In the genomic region with DNA sequence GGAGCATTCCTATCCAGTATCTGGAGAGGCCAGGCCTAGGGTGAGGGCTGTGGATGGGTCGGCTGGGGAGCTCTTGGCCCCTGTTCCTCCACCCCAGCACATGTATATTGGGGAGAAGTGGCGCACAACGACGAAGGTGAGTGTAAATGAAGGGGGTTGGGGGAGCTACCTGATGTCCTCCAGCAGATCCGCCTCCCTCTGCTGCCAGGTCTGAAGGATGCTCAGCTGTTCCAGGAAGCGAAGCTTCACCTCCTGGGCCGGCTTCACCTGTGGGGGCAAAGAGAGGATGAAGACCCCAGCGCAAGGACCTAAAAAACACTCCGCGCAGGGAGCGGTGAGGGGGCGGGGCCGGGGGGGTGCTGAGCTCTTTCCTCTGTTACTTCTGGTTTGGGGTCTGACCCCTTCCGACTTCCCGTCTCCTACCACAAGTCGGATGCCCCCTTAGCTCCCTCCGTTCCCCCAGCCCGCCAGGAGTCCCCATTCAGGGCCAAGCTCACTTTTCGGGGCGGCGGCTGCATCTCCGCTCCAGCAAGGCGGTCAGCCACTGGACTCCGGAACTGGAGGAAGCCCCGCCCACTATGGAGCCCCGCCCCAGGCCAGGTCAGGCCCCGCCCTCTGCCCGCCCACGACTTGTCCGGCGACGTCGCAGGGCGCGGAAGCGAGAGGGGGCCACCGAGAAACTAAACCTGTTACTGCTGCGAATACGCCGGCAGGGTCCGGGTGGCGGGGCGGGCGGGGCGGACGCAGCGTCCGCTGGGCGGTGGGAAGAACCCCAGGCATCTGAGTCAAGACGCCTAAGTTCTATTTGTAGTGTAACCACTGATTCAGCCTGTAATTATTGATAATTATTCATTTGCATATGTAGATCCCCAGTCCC, we compare ENCODE assay signal across 8 cellular contexts. TPM values are rescaled to one million over a fixed set of nuclear protein-coding genes. Genes with fewer than 3 reads are reported as not detected.
DNase-seq lines count a peak whose midpoint lies in the region; ATAC-seq and TF ChIP-seq lines count a peak whose summit lies in the region.

A gene (minus strand): TSS at position 568 of the 877 bp plus-strand sequence. CDS start 50 bp downstream, at position 518.

- POLR2A ChIA-PET in Panc1 (lab: Charles Lee), result interaction anchor here (0.5 kb wide), 1 partner anchor 219 kb away, joined by 3 read pairs; no protein-coding TSS in a partner anchor

- ATAC-seq in HG03439 (IDR thresholded peaks at IDR 0.05; ENCODE audit: unreplicated experiment) (peak; percentile 91), Panc1 (peak; percentile 97)

- H3K36me3 ChIP-seq in Panc1 (ENCODE audit: control insufficient read depth, insufficient read depth, low read length), result no peaks in the 10 kb centered on the region

- TF ChIP-seq CTCF in C4-2B (conservative IDR thresholded peaks at IDR 0.05) (no peak), Panc1 (IDR thresholded peaks at IDR 0.05) (no peak), neural crest cell (conservative IDR thresholded peaks at IDR 0.05) (no peak)

- in situ Hi-C loops in Panc1 (cut with HindIII; ENCODE audit: low pct_unique_long_range_greater_than_20kb, low sequenced_read_pairs), result no loop called here

- H3K9me3 Mint-ChIP-seq in activated T-helper 2 cell treated with anti-CD3 and anti-CD28 coated beads, Interferon-gamma antibody, Interleukin-2, Interleukin-4, amounts not matched to agents 10 μg/mL and 5 μg/mL and 100 μg/mL, durations not matched to agents 14 hours and 24 hours and 36 hours, result no peaks in the 10 kb centered on the region
- no peaks in the 10 kb centered on the region for H3K9me3 Mint-ChIP-seq in neural crest cell
- no peaks in the 10 kb centered on the region for H3K9me3 Mint-ChIP-seq in stimulated activated naive CD8-positive, alpha-beta T cell treated with anti-CD3 and anti-CD28 coated beads, Interleukin-15, Interleukin-2, amounts not matched to agents 100 ng/mL and 50 ng/mL, for 24 hours

- intact Hi-C loops in Panc1 (cut with micrococcal nuclease; ENCODE audit: unreplicated experiment), result no loop called here
- intact Hi-C loops in activated T-helper 2 cell treated with anti-CD3 and anti-CD28 coated beads, Interferon-gamma antibody, Interleukin-2, Interleukin-4, amounts not matched to agents 10 μg/mL and 5 μg/mL and 100 μg/mL, durations not matched to agents 14 hours and 24 hours and 36 hours (cut with micrococcal nuclease), result loop anchor here (1.0 kb wide), 1 partner anchor 15 kb away; a partner anchor contains a TSS

- no peaks in the 10 kb centered on the region for H3K27me3 ChIP-seq in Panc1 (ENCODE audit: control insufficient read depth, insufficient read depth, low read length)

- CTCF ChIA-PET in Panc1 (lab: Charles Lee), result interaction anchor here (1.1 kb wide), 1 partner anchor 364 kb away, joined by 3 read pairs; no protein-coding TSS in a partner anchor

- peaks cover 11% of the 10 kb centered on the region for H3K4me1 Mint-ChIP-seq in activated T-helper 2 cell treated with anti-CD3 and anti-CD28 coated beads, Interferon-gamma antibody, Interleukin-2, Interleukin-4, amounts not matched to agents 10 μg/mL and 5 μg/mL and 100 μg/mL, durations not matched to agents 14 hours and 24 hours and 36 hours (ENCODE audit: low read depth)
- H3K4me1 Mint-ChIP-seq in neural crest cell, result peaks cover 10% of the 10 kb centered on the region
- H3K4me1 Mint-ChIP-seq in stimulated activated naive CD8-positive, alpha-beta T cell treated with anti-CD3 and anti-CD28 coated beads, Interleukin-15, Interleukin-2, amounts not matched to agents 100 ng/mL and 50 ng/mL, for 24 hours (ENCODE audit: low read depth), result peaks cover 27% of the 10 kb centered on the region

- DNase-seq in GM19240 (ENCODE audit: insufficient read length, low spot score) (peak; percentile 97), Panc1 (ENCODE audit: low read depth, low spot score) (peak; percentile 46), fibroblast of the conjunctiva (ENCODE audit: low read depth) (peak; percentile 65), neural crest cell (ENCODE audit: low read depth, low spot score) (peak; percentile 84)
- DNase-seq in activated T-helper 2 cell treated with anti-CD3 and anti-CD28 coated beads, Interferon-gamma antibody, Interleukin-2, Interleukin-4, amounts not matched to agents 10 μg/mL and 5 μg/mL and 100 μg/mL, durations not matched to agents 14 hours and 24 hours and 36 hours (ENCODE audit: low spot score), result peak; percentile 76

- no peaks in the 10 kb centered on the region for H3K9me3 ChIP-seq in Panc1 (ENCODE audit: control insufficient read depth, insufficient read depth, low read depth, low read length)

- H3K36me3 Mint-ChIP-seq in activated T-helper 2 cell treated with anti-CD3 and anti-CD28 coated beads, Interferon-gamma antibody, Interleukin-2, Interleukin-4, amounts not matched to agents 10 μg/mL and 5 μg/mL and 100 μg/mL, durations not matched to agents 14 hours and 24 hours and 36 hours (ENCODE audit: low read depth), result peaks cover 12% of the 10 kb centered on the region
- peaks cover 5% of the 10 kb centered on the region for H3K36me3 Mint-ChIP-seq in neural crest cell (ENCODE audit: low read depth)
- H3K36me3 Mint-ChIP-seq in stimulated activated naive CD8-positive, alpha-beta T cell treated with anti-CD3 and anti-CD28 coated beads, Interleukin-15, Interleukin-2, amounts not matched to agents 100 ng/mL and 50 ng/mL, for 24 hours (ENCODE audit: low read depth), result peaks cover 9% of the 10 kb centered on the region

- H3K4me3 ChIP-seq in Panc1 (ENCODE audit: low read depth in 2 of 2, low read length in 2 of 2), result peak within 1 kb of the TSS; percentile 65 to 75

- BruUV-seq in Panc1 (replicated peaks; lab: Mats Ljungman, UMichigan), result no TSS peak

- H3K27me3 Mint-ChIP-seq in activated T-helper 2 cell treated with anti-CD3 and anti-CD28 coated beads, Interferon-gamma antibody, Interleukin-2, Interleukin-4, amounts not matched to agents 10 μg/mL and 5 μg/mL and 100 μg/mL, durations not matched to agents 14 hours and 24 hours and 36 hours (ENCODE audit: low read depth), result no peaks in the 10 kb centered on the region
- no peaks in the 10 kb centered on the region for H3K27me3 Mint-ChIP-seq in neural crest cell (ENCODE audit: low read depth)
- no peaks in the 10 kb centered on the region for H3K27me3 Mint-ChIP-seq in stimulated activated naive CD8-positive, alpha-beta T cell treated with anti-CD3 and anti-CD28 coated beads, Interleukin-15, Interleukin-2, amounts not matched to agents 100 ng/mL and 50 ng/mL, for 24 hours

- H3K27ac ChIP-seq in C4-2B (peak within 1 kb of the TSS; percentile 6; the same call in 1 of the 2 replicates), Panc1 (ENCODE audit: low read length) (peak within 1 kb of the TSS; percentile 68)

- peak within 1 kb of the TSS; percentile 94 for H3K27ac Mint-ChIP-seq in activated T-helper 2 cell treated with anti-CD3 and anti-CD28 coated beads, Interferon-gamma antibody, Interleukin-2, Interleukin-4, amounts not matched to agents 10 μg/mL and 5 μg/mL and 100 μg/mL, durations not matched to agents 14 hours and 24 hours and 36 hours
- H3K27ac Mint-ChIP-seq in neural crest cell (ENCODE audit: unreplicated experiment), result peak within 1 kb of the TSS; percentile 76
- peak within 1 kb of the TSS; percentile 89 for H3K27ac Mint-ChIP-seq in stimulated activated naive CD8-positive, alpha-beta T cell treated with anti-CD3 and anti-CD28 coated beads, Interleukin-15, Interleukin-2, amounts not matched to agents 100 ng/mL and 50 ng/mL, for 24 hours

- H3K4me3 Mint-ChIP-seq in activated T-helper 2 cell treated with anti-CD3 and anti-CD28 coated beads, Interferon-gamma antibody, Interleukin-2, Interleukin-4, amounts not matched to agents 10 μg/mL and 5 μg/mL and 100 μg/mL, durations not matched to agents 14 hours and 24 hours and 36 hours (ENCODE audit: low read depth), result peak within 1 kb of the TSS; percentile 98
- H3K4me3 Mint-ChIP-seq in neural crest cell, result peak within 1 kb of the TSS; percentile 96
- peak within 1 kb of the TSS; percentile 93 for H3K4me3 Mint-ChIP-seq in stimulated activated naive CD8-positive, alpha-beta T cell treated with anti-CD3 and anti-CD28 coated beads, Interleukin-15, Interleukin-2, amounts not matched to agents 100 ng/mL and 50 ng/mL, for 24 hours

- no peaks in the 10 kb centered on the region for H3K4me1 ChIP-seq in Panc1 (ENCODE audit: control insufficient read depth, insufficient read depth, low read length)

RNA-seq across cellular contexts. Expression of the gene that starts here (rescaled TPM):
- 32.8 TPM for total RNA-seq in Panc1 (2021; ENCODE audit: unreplicated experiment)
- 30.6 TPM for polyA plus RNA-seq in Panc1 (2012; ENCODE audit: insufficient read length)
- 37.4 and 42.8 TPM in 2 replicates for total RNA-seq in activated T-helper 2 cell treated with anti-CD3 and anti-CD28 coated beads, Interferon-gamma antibody, Interleukin-2, Interleukin-4, amounts not matched to agents 10 μg/mL and 5 μg/mL and 100 μg/mL, durations not matched to agents 14 hours and 24 hours and 36 hours
- 20.4 and 20.6 TPM in 2 replicates for total RNA-seq in neural crest cell

Comparison
In these comparisons a context has a peak if more than half of its experiments do, and no peak if none do; other contexts are left out.
1. Peak in every context shown above with its lines: DNase-seq, ATAC-seq, H3K4me3 ChIP-seq and H3K27ac ChIP-seq.
2. DNase-seq: peak in every context shown above with its lines; median percentile 97 in GM19240; 84 in neural crest cell; 76 in activated T-helper 2 cell treated with anti-CD3 and anti-CD28 coated beads, Interferon-gamma antibody, Interleukin-2, Interleukin-4, amounts not matched to agents 10 μg/mL and 5 μg/mL and 100 μg/mL, durations not matched to agents 14 hours and 24 hours and 36 hours; 65 in fibroblast of the conjunctiva; 46 in Panc1.